ENCODE assay signal across 9 cellular contexts in genomic region chr6:36692220-36692619, GRCh38. TPM values are rescaled to one million over a fixed set of nuclear protein-coding genes. Genes with fewer than 3 reads are reported as not detected.
DNase-seq lines count a peak whose midpoint lies in the region; ATAC-seq and TF ChIP-seq lines count a peak whose summit lies in the region.
"Had no signal": no experiment of that assay in that cellular context is flagged by ENCODE, and none has a peak within 500 bp of the region (broad histone marks: within the 10 kb centered on the region; RNA-seq: fewer than 3 reads in every experiment).

No MANE protein-coding gene starts in this region.

- H3K4me1 ChIP-seq in body of pancreas: peaks cover 18% of the 10 kb centered on the region

- H3K27me3 ChIP-seq in body of pancreas: no peaks in the 10 kb centered on the region

- ATAC-seq in activated naive CD4-positive, alpha-beta T cell treated with anti-CD3 and anti-CD28 coated beads, Interleukin-2, amount 50 U/mL, for 72 hours: peak; percentile 37 to 49
- no peak for ATAC-seq in body of pancreas

- H3K27ac ChIP-seq in body of pancreas: no peak overlapping the region
- H3K27ac ChIP-seq: SK-N-MC had no signal

- peak; percentile 15 for DNase-seq in stimulated activated naive CD4-positive, alpha-beta T cell treated with Interleukin-2 at 50 U/mL for 16 hours (lab: John Stamatoyannopoulos, UW)
- DNase-seq in stimulated activated naive CD4-positive, alpha-beta T cell (lab: John Stamatoyannopoulos, UW): no peak
- peak; percentile 83 for DNase-seq in Kasumi-1 (lab: John Stamatoyannopoulos, UW)
- DNase-seq in activated naive CD4-positive, alpha-beta T cell treated with anti-CD3 and anti-CD28 coated beads, Interleukin-2, amount 50 U/mL, for 72 hours (ENCODE audit: low spot score in 2 of 2): no peak
- no peak for DNase-seq in COLO668 (lab: John Stamatoyannopoulos, UW; ENCODE audit: unreplicated experiment)
- DNase-seq in NCI-H524 (lab: John Stamatoyannopoulos, UW): no peak
- DNase-seq in AG08396 (ENCODE audit: low spot score): no peak
- no peak for DNase-seq in body of pancreas

- no peaks in the 10 kb centered on the region for H3K9me3 ChIP-seq in body of pancreas

- H3K4me3 ChIP-seq in body of pancreas: no peak overlapping the region
- H3K4me3 ChIP-seq: SK-N-MC had no signal

- H3K9me3 Mint-ChIP-seq in activated naive CD4-positive, alpha-beta T cell treated with anti-CD3 and anti-CD28 coated beads, Interleukin-2, amount 50 U/mL, for 72 hours: no peaks in the 10 kb centered on the region

- intact Hi-C loops in body of pancreas (cut with DNase I): no loop called here

- no peak overlapping the region for H3K27ac Mint-ChIP-seq in activated naive CD4-positive, alpha-beta T cell treated with anti-CD3 and anti-CD28 coated beads, Interleukin-2, amount 50 U/mL, for 72 hours

- H3K36me3 Mint-ChIP-seq in activated naive CD4-positive, alpha-beta T cell treated with anti-CD3 and anti-CD28 coated beads, Interleukin-2, amount 50 U/mL, for 72 hours: no peaks in the 10 kb centered on the region

- no peaks in the 10 kb centered on the region for H3K36me3 ChIP-seq in body of pancreas (replicated peaks in 1 of 2; ENCODE audit: insufficient read depth in 1 of 2, low read depth in 2 of 2)

- TF ChIP-seq CTCF in body of pancreas (IDR thresholded peaks at IDR 0.05): no peak

- no peak for TF ChIP-seq POLR2A in body of pancreas (IDR thresholded peaks at IDR 0.05)

- 64% methylated on average over 3 of the region's 3 CpGs; no CpG with 5 or more reads in 1 of the 2 donors for WGBS in body of pancreas, 2 donors

RNA-seq across cellular contexts. Expression of gene RAB44, which starts 5.4 kb away (rescaled TPM):
- under 1 TPM; 0.07 to 0.12 TPM for total RNA-seq in activated naive CD4-positive, alpha-beta T cell treated with anti-CD3 and anti-CD28 coated beads, Interleukin-2, amount 50 U/mL, for 72 hours
- under 1 TPM in 1 of 2 donors, not detected in 1; 0.26 TPM for total RNA-seq in body of pancreas

RNA-seq across cellular contexts. Expression of gene CDKN1A, which starts 13.7 kb away (rescaled TPM):
- 100 to 1,000 TPM in 1 of 2 donors, 10 to 100 TPM in 1; 43.3 to 146 TPM for total RNA-seq in activated naive CD4-positive, alpha-beta T cell treated with anti-CD3 and anti-CD28 coated beads, Interleukin-2, amount 50 U/mL, for 72 hours
- 10 to 100 TPM; 75.2 to 84.3 TPM for total RNA-seq in body of pancreas

Comparison
In these comparisons a context has a peak if more than half of its experiments do, and no peak if none do; other contexts are left out.
1. DNase-seq: peak in stimulated activated naive CD4-positive, alpha-beta T cell treated with Interleukin-2 at 50 U/mL for 16 hours (single experiment) and Kasumi-1 (2 of 2); none in stimulated activated naive CD4-positive, alpha-beta T cell (0 of 6), activated naive CD4-positive, alpha-beta T cell treated with anti-CD3 and anti-CD28 coated beads, Interleukin-2, amount 50 U/mL, for 72 hours (0 of 2), COLO668 (single experiment), NCI-H524 (0 of 2), AG08396 (single experiment) and body of pancreas (0 of 4).